17 cellular contexts compared by ENCODE assay signal in the genomic region with DNA sequence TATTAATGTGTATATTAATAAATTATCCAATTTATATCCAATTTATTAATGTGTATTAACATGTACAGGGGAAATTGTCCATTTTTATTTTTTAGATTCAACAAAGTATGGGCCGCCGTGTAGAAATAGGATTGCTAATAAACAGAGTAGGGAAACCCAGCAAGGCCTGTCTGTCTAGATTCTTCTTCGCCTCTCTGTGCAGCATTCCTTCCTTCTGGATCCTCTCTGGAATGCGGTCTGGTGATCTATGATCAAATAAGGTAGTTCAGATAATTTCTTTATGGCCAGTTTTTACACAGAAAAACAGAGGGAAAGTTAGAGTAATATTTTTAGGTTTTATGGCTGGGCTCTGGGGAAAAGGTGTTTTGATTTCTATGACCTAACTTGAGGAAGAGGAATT.
"Had no signal": no experiment of that assay in that cellular context is flagged by ENCODE, and none has a peak within 500 bp of the region (broad histone marks: within the 10 kb centered on the region; RNA-seq: fewer than 3 reads in every experiment).

No MANE protein-coding gene starts in this region.

- H3K27ac ChIP-seq: body of pancreas, transverse colon had no signal

- H3K4me3 Mint-ChIP-seq: activated CD4-positive, alpha-beta T cell treated with anti-CD3 and anti-CD28 coated beads, Interleukin-2, amount 10 ng/mL, durations not matched to agents 7 days and 5 days; activated naive CD8-positive, alpha-beta T cell; central memory CD8-positive, alpha-beta T cell; nephron progenitor cell; stimulated activated naive B cell treated with anti-CD40 and anti-IgM and Interleukin-4, amounts not matched to agents 10 μg/mL and 1 μg/mL and 100 μg/mL, for 72 hours had no signal

- H3K27me3 Mint-ChIP-seq: activated naive CD8-positive, alpha-beta T cell; central memory CD8-positive, alpha-beta T cell; stimulated activated naive B cell treated with anti-CD40 and anti-IgM and Interleukin-4, amounts not matched to agents 10 μg/mL and 1 μg/mL and 100 μg/mL, for 72 hours had no signal

- H3K4me1 Mint-ChIP-seq: central memory CD8-positive, alpha-beta T cell had no signal

- H3K36me3 Mint-ChIP-seq: activated naive CD8-positive, alpha-beta T cell; stimulated activated naive B cell treated with anti-CD40 and anti-IgM and Interleukin-4, amounts not matched to agents 10 μg/mL and 1 μg/mL and 100 μg/mL, for 72 hours had no signal

- ATAC-seq: body of pancreas; stimulated activated naive B cell treated with anti-CD40 and anti-IgM and Interleukin-4, amounts not matched to agents 10 μg/mL and 1 μg/mL and 100 μg/mL, for 72 hours had no signal

- H3K9me3 Mint-ChIP-seq: activated CD4-positive, alpha-beta T cell treated with anti-CD3 and anti-CD28 coated beads, Interleukin-2, amount 10 ng/mL, durations not matched to agents 7 days and 5 days; central memory CD8-positive, alpha-beta T cell; nephron progenitor cell had no signal

- H3K4me3 ChIP-seq: body of pancreas, transverse colon had no signal

- H3K27me3 ChIP-seq: body of pancreas, transverse colon had no signal

- DNase-seq: activated CD4-positive, alpha-beta T cell treated with anti-CD3 and anti-CD28 coated beads, Interleukin-2, amount 10 ng/mL, durations not matched to agents 7 days and 5 days; activated CD4-positive, CD25-positive, alpha-beta regulatory T cell; activated CD8-positive, alpha-beta memory T cell treated with anti-CD3 and anti-CD28 coated beads for 24 hours; activated gamma-delta T cell treated with Interleukin-2 at 50 U/mL for 16 hours; amniotic stem cell; body of pancreas; effector CD8-positive, alpha-beta T cell; foreskin melanocyte; mesendoderm; nephron progenitor cell; stimulated activated CD4-positive, alpha-beta T cell treated with anti-CD3 and anti-CD28 coated beads, Interleukin-4, amount 100 ng/mL, for 1 hour; stimulated activated naive B cell treated with anti-CD40 and anti-IgM and Interleukin-4, amounts not matched to agents 10 μg/mL and 1 μg/mL and 100 μg/mL, for 72 hours; substantia nigra; transverse colon had no signal

- H3K27ac Mint-ChIP-seq: activated CD4-positive, alpha-beta T cell treated with anti-CD3 and anti-CD28 coated beads, Interleukin-2, amount 10 ng/mL, durations not matched to agents 7 days and 5 days; activated naive CD8-positive, alpha-beta T cell; nephron progenitor cell; stimulated activated naive B cell treated with anti-CD40 and anti-IgM and Interleukin-4, amounts not matched to agents 10 μg/mL and 1 μg/mL and 100 μg/mL, for 72 hours had no signal

- FAIRE-seq: TTC549 had no signal

- H3K36me3 ChIP-seq: transverse colon had no signal

- H3K9me3 ChIP-seq: body of pancreas, transverse colon had no signal
